ENCODE assay signal across 20 cellular contexts in the genomic region with DNA sequence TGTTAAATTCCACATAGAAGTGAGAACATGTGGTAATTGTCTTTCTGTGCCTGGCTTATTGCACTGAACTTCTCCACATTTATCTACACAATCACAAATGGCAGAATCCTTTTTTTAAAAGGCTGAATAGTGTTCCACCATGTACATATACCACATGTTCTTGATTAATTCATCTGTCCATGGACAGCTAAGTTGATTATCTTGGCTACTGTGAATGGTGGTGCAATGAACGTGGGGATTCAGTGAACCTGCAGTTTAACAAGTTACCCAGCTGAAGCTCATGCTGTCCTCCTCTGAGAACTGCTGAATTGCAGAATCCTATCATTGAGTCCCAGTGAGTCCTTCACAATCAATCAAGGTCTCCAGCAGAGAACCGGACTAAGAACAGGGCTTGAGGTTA.
DNase-seq lines count a peak whose midpoint lies in the region; ATAC-seq and TF ChIP-seq lines count a peak whose summit lies in the region.
"Had no signal": no experiment of that assay in that cellular context is flagged by ENCODE, and none has a peak within 500 bp of the region (broad histone marks: within the 10 kb centered on the region; RNA-seq: fewer than 3 reads in every experiment).

No MANE protein-coding gene starts in this region.

- TF ChIP-seq CTCF in HEK293 (tag by site-specific recombination; IDR thresholded peaks at IDR 0.05) (no peak), fibroblast of mammary gland (conservative IDR thresholded peaks at IDR 0.05; ENCODE audit: control insufficient read depth, insufficient read depth, low read depth, low read length) (no peak)

- no peaks in the 10 kb centered on the region for H3K36me3 ChIP-seq in HEK293 (ENCODE audit: control insufficient read depth in 2 of 2, insufficient read depth in 1 of 2, low read length in 2 of 2)
- H3K36me3 ChIP-seq: SJCRH30 had no signal

- CTCF ChIA-PET in HEK293 (lab: Yijun Ruan, JAX), result interaction anchor here (0.6 to 1.3 kb wide), 2 partner anchors 23 to 171 kb away, joined by 3 to 4 read pairs; no protein-coding TSS in a partner anchor

- ATAC-seq in GM21529 (IDR thresholded peaks at IDR 0.05; ENCODE audit: unreplicated experiment), result no peak
- ATAC-seq: Panc1 had no signal

- no peaks in the 10 kb centered on the region for H3K9me3 ChIP-seq in HEK293 (ENCODE audit: control insufficient read depth, insufficient read depth, low read depth, low read length)
- H3K9me3 ChIP-seq: SJCRH30 had no signal

- H3K4me1 ChIP-seq in HEK293 (ENCODE audit: control insufficient read depth, insufficient read depth, low read length), result no peaks in the 10 kb centered on the region; the same call in 1 of the 2 replicates

- DNase-seq in amniotic epithelial cell (ENCODE audit: low read depth) (peak; percentile 49), fibroblast of mammary gland (ENCODE audit: low read depth) (peak; percentile 78), smooth muscle cell of the brain vasculature (ENCODE audit: low read depth, low spot score) (peak; percentile 43), cortex of kidney (lab: John Stamatoyannopoulos, UW) (no peak), NCI-H526 (lab: John Stamatoyannopoulos, UW) (no peak)
- DNase-seq: DND-41, GDM1, Kasumi-1, MM.1S, NCI-H1092, NCI-H1436 treated with DMSO at 0.1 percent for 48 hours, NCI-H2029 treated with DMSO at 0.1 percent for 48 hours, NCI-H2171 treated with DMSO at 0.1 percent for 48 hours, NCI-H446, SJCRH30, SW 1271 had no signal

- POLR2A ChIA-PET in HEK293 (lab: Yijun Ruan, JAX), result interaction anchor here (0.5 kb wide), 1 partner anchor 215 kb away, joined by 3 read pairs; no protein-coding TSS in a partner anchor

- H3K4me3 ChIP-seq in HEK293 (ENCODE audit: low read depth, low read length) (no peak overlapping the region), fibroblast of mammary gland (ENCODE audit: control insufficient read depth, low read depth, low read length) (no peak overlapping the region)
- H3K4me3 ChIP-seq: SJCRH30 had no signal

- no peak overlapping the region for H3K27ac ChIP-seq in HEK293 (ENCODE audit: extremely low read depth, low read depth, low read length)
- H3K27ac ChIP-seq: C4-2B, SJCRH30 had no signal

TF ChIP-seq in HEK293, 187 proteins besides CTCF, POLR2A, EP300 and RAD21:
- TF ChIP-seq ZNF433 (tag by site-specific recombination; IDR thresholded peaks at IDR 0.05; ENCODE audit: low read depth), result no peak
- peak; percentile 97 for TF ChIP-seq ZIC2 (tag by site-specific recombination; IDR thresholded peaks at IDR 0.05)

Comparison
In these comparisons a context has a peak if more than half of its experiments do, and no peak if none do; other contexts are left out.
1. DNase-seq: peak in amniotic epithelial cell (single experiment), fibroblast of mammary gland (single experiment) and smooth muscle cell of the brain vasculature (single experiment); none in cortex of kidney (single experiment) and NCI-H526 (0 of 2).